In the genomic region with DNA sequence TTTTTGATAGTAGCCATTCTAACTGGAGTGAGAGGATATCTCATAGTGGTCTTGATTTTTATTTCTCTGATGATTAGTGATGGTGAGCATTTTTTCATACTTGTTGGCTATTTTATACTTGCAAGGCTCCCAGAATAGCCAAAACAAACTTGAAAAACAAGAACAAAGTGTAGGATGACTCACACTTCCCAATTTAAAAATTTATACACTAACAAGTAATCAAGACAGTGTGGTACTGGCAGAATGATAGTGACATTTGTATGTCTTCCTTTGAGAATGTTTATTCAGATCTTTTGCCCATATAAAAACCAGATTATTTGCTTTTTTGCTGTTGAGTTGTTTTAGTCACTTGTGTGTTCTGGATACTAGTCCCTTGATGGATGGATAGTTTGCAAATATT, we compare ENCODE assay signal across 24 cellular contexts.
"Had no signal": no experiment of that assay in that cellular context is flagged by ENCODE, and none has a peak within 500 bp of the region (broad histone marks: within the 10 kb centered on the region; RNA-seq: fewer than 3 reads in every experiment).

No MANE protein-coding gene starts in this region.

- H3K36me3 ChIP-seq: thyroid gland had no signal

- H3K27ac Mint-ChIP-seq: activated B cell treated with CpG ODN at 0.5 μM for 24 hours; activated CD8-positive, alpha-beta T cell treated with anti-CD3 and anti-CD28 coated beads, Interleukin-2, amount 10 ng/mL, durations not matched to agents 7 days and 5 days; activated naive CD8-positive, alpha-beta T cell treated with anti-CD3 and anti-CD28 coated beads, Interleukin-2, amount 10 ng/mL, durations not matched to agents 7 days and 5 days; activated T-cell treated with anti-CD3 and anti-CD28 coated beads, Interleukin-2, amount 50 U/mL, for 24 hours; activated T-helper 2 cell treated with anti-CD3 and anti-CD28 coated beads, Interferon-gamma antibody, Interleukin-2, Interleukin-4, amounts not matched to agents 10 μg/mL and 5 μg/mL and 100 μg/mL, durations not matched to agents 14 hours and 24 hours and 36 hours; endodermal cell; progenitor cell of endocrine pancreas had no signal

- H3K4me3 Mint-ChIP-seq: activated B cell treated with CpG ODN at 0.5 μM for 24 hours; activated CD8-positive, alpha-beta T cell treated with anti-CD3 and anti-CD28 coated beads, Interleukin-2, amount 10 ng/mL, durations not matched to agents 7 days and 5 days; activated naive CD8-positive, alpha-beta T cell treated with anti-CD3 and anti-CD28 coated beads, Interleukin-2, amount 10 ng/mL, durations not matched to agents 7 days and 5 days; activated T-cell treated with anti-CD3 and anti-CD28 coated beads, Interleukin-2, amount 50 U/mL, for 24 hours; endodermal cell; naive B cell; neural crest cell had no signal

- H3K27me3 ChIP-seq: body of pancreas, thyroid gland had no signal

- H3K4me1 ChIP-seq: body of pancreas, thyroid gland had no signal

- H3K27ac ChIP-seq: body of pancreas had no signal

- H3K4me1 Mint-ChIP-seq: endodermal cell, neural crest cell had no signal

- H3K4me3 ChIP-seq: body of pancreas, mucosa of descending colon, thyroid gland had no signal

- H3K9me3 ChIP-seq: body of pancreas, mucosa of descending colon, thyroid gland had no signal

- H3K36me3 Mint-ChIP-seq: activated naive CD8-positive, alpha-beta T cell treated with anti-CD3 and anti-CD28 coated beads, Interleukin-2, amount 10 ng/mL, durations not matched to agents 7 days and 5 days; naive B cell had no signal

- DNase-seq: activated B cell treated with CpG ODN at 0.5 μM for 24 hours; activated CD4-positive, alpha-beta T cell treated with anti-CD3 and anti-CD28 coated beads for 48 hours; activated CD8-positive, alpha-beta T cell treated with anti-CD3 and anti-CD28 coated beads, Interleukin-2, amount 10 ng/mL, durations not matched to agents 7 days and 5 days; activated naive CD4-positive, alpha-beta T cell treated with Interleukin-2 at 50 U/mL for 16 hours; activated naive CD8-positive, alpha-beta T cell treated with anti-CD3 and anti-CD28 coated beads, Interleukin-2, amount 10 ng/mL, durations not matched to agents 7 days and 5 days; activated T-cell treated with anti-CD3 and anti-CD28 coated beads, Interleukin-2, amount 50 U/mL, for 24 hours; amygdala; body of pancreas; caudate nucleus; endodermal cell; erythroblast; foreskin fibroblast; mesenchymal stem cell; mucosa of descending colon; naive B cell; stimulated activated CD4-positive, alpha-beta T cell treated with anti-CD3 and anti-CD28 coated beads, Interleukin-2, amount 100 ng/mL, for 24 hours; stimulated activated naive CD4-positive, alpha-beta T cell treated with Interleukin-2 at 50 U/mL for 16 hours; T-helper 2 cell; thyroid gland had no signal

- FAIRE-seq: TTC549, urothelium cell line had no signal

- ATAC-seq: activated CD8-positive, alpha-beta T cell treated with anti-CD3 and anti-CD28 coated beads, Interleukin-2, amount 10 ng/mL, durations not matched to agents 7 days and 5 days; body of pancreas; mucosa of descending colon had no signal

- H3K9me3 Mint-ChIP-seq: activated naive CD8-positive, alpha-beta T cell treated with anti-CD3 and anti-CD28 coated beads, Interleukin-2, amount 10 ng/mL, durations not matched to agents 7 days and 5 days; activated T-cell treated with anti-CD3 and anti-CD28 coated beads, Interleukin-2, amount 50 U/mL, for 24 hours; activated T-helper 2 cell treated with anti-CD3 and anti-CD28 coated beads, Interferon-gamma antibody, Interleukin-2, Interleukin-4, amounts not matched to agents 10 μg/mL and 5 μg/mL and 100 μg/mL, durations not matched to agents 14 hours and 24 hours and 36 hours; endodermal cell; neural crest cell had no signal
